1 cellular context compared by ENCODE assay signal in genomic region chrX:117969337-117969736, GRCh38.
TF ChIP-seq lines count a peak whose summit lies in the region.

No MANE protein-coding gene starts in this region.

TF ChIP-seq in SK-N-SH treated with all-trans-retinoic acid at 6 μM for 48 hours, 23 proteins besides CTCF, POLR2A, EP300 and RAD21 (continued from another document):
- TF ChIP-seq PPARA (CRISPR knock-in tag; IDR thresholded peaks at IDR 0.05; ENCODE audit: borderline replicate concordance): no peak
- TF ChIP-seq CREB5 (CRISPR knock-in tag; IDR thresholded peaks at IDR 0.05; ENCODE audit: low read depth): no peak
- TF ChIP-seq SNAI2 (CRISPR knock-in tag; IDR thresholded peaks at IDR 0.05): no peak
- TF ChIP-seq CSRNP3 (CRISPR knock-in tag; IDR thresholded peaks at IDR 0.05): no peak
- no peak for TF ChIP-seq ESRRG (CRISPR knock-in tag; IDR thresholded peaks at IDR 0.05)
- TF ChIP-seq TOX (CRISPR knock-in tag; IDR thresholded peaks at IDR 0.05; ENCODE audit: borderline replicate concordance): no peak
- no peak for TF ChIP-seq CSDC2 (CRISPR knock-in tag; IDR thresholded peaks at IDR 0.05)
- TF ChIP-seq POU6F1 (CRISPR knock-in tag; IDR thresholded peaks at IDR 0.05; ENCODE audit: borderline replicate concordance, low read depth): no peak
- no peak for TF ChIP-seq ARNTL (CRISPR knock-in tag; IDR thresholded peaks at IDR 0.05; ENCODE audit: borderline replicate concordance, low read depth)
TF ChIP-seq in SK-N-SH treated with all-trans-retinoic acid at 6 μM for 48 hours: peak in this region for 0.
